ENCODE assay signal across 8 cellular contexts in genomic region chr9:2014696-2015580, GRCh38. TPM values are rescaled to one million over a fixed set of nuclear protein-coding genes. Genes with fewer than 3 reads are reported as not detected.
DNase-seq lines count a peak whose midpoint lies in the region; TF ChIP-seq lines count a peak whose summit lies in the region.

Gene SMARCA2, plus strand, starts transcription at chr9:2015347. Its CDS starts 13,676 bp downstream, at chr9:2029023.

- H3K9me2 ChIP-seq in SK-N-SH: no peaks in the 10 kb centered on the region

- no peak for TF ChIP-seq EP300 in SK-N-SH (IDR thresholded peaks at IDR 0.05; ENCODE audit: borderline replicate concordance in 1 of 2, low read depth in 1 of 2, low read length in 1 of 2)

- no peaks in the 10 kb centered on the region for H3K9me3 ChIP-seq in SK-N-SH

- peak within 1 kb of the TSS; percentile 95 for H3K4me2 ChIP-seq in SK-N-SH

- CTCF ChIA-PET in SK-N-SH (lab: Yijun Ruan, JAX): interaction anchor here (0.6 to 1.0 kb wide), 2 partner anchors 13 to 1043 kb away, joined by 3 read pairs; no protein-coding TSS in a partner anchor

- H3K4me3 ChIP-seq in GM06990 (replicated peaks; ENCODE audit: low read depth, low read length) (peak within 1 kb of the TSS; percentile 93), SK-N-SH (ENCODE audit: low read depth in 2 of 2, low read length in 1 of 2) (peak within 1 kb of the TSS; percentile 90 to 97)

- H3K27me3 Mint-ChIP-seq in HFFc6 (ENCODE audit: insufficient read depth): peaks cover 3% of the 10 kb centered on the region; the same call in 1 of the 2 replicates

- no peaks in the 10 kb centered on the region; the same call in 1 of the 2 replicates for H3K36me3 ChIP-seq in GM06990 (ENCODE audit: control insufficient read depth, insufficient read depth, low read length)
- no peaks in the 10 kb centered on the region for H3K36me3 ChIP-seq in SK-N-SH (replicated peaks in 1 of 2; ENCODE audit: control insufficient read depth in 1 of 2, insufficient read depth in 2 of 2, low read length in 1 of 2)

- H3K4me3 Mint-ChIP-seq in HFFc6: peak within 1 kb of the TSS; percentile 99

- peak within 1 kb of the TSS; percentile 50 to 76 for H3K27ac ChIP-seq in SK-N-SH (ENCODE audit: low read depth in 2 of 2, low read length in 1 of 2)

- H3K79me2 ChIP-seq in SK-N-SH (ENCODE audit: insufficient read depth): peaks cover 21% of the 10 kb centered on the region

- H3F3A ChIP-seq in SK-N-SH (replicated peaks; ENCODE audit: insufficient read depth): peaks cover 14% of the 10 kb centered on the region

- peak within 1 kb of the TSS; percentile 59 for H3K9ac ChIP-seq in SK-N-SH

- no peak for TF ChIP-seq RAD21 in SK-N-SH (IDR thresholded peaks at IDR 0.05; ENCODE audit: low read length)

- POLR2A ChIA-PET in SK-N-SH (lab: Yijun Ruan, JAX): no interaction called here

- no peaks in the 10 kb centered on the region for H3K36me3 Mint-ChIP-seq in HFFc6 (ENCODE audit: low read depth)

- H4K20me1 ChIP-seq in SK-N-SH (ENCODE audit: insufficient read depth): no peaks in the 10 kb centered on the region

- DNase-seq in GM06990 (ENCODE audit: extremely low read depth, insufficient read length): peak; percentile 99
- DNase-seq in HFFc6: peak; percentile 97
- DNase-seq in NAMALWA (ENCODE audit: low spot score): peak; percentile 97
- DNase-seq in SK-N-SH: peak; percentile 94
- DNase-seq in activated naive CD4-positive, alpha-beta T cell treated with anti-CD3 and anti-CD28 coated beads, Interleukin-2, amount 50 U/mL, for 16 hours: peak; percentile 99
- DNase-seq in germinal center (ENCODE audit: low spot score): peak; percentile 94
- peak; percentile 81 to 99 (median 97) for DNase-seq in nucleus accumbens (lab: John Stamatoyannopoulos, UW)
- DNase-seq in superior temporal gyrus (ENCODE audit: extremely low spot score): peak; percentile 96

- no peaks in the 10 kb centered on the region for H3K27me3 ChIP-seq in GM06990 (replicated peaks; ENCODE audit: control insufficient read depth, insufficient read depth, low read length)
- no peaks in the 10 kb centered on the region; the same call in 1 of the 2 replicates for H3K27me3 ChIP-seq in SK-N-SH (ENCODE audit: insufficient read depth)

- TF ChIP-seq CTCF in GM06990 (IDR thresholded peaks at IDR 0.05; ENCODE audit: insufficient read depth, low read length, poor library complexity, severe bottlenecking) (no peak), HFFc6 (IDR thresholded peaks at IDR 0.05) (no peak; the same call in 1 of the 2 replicates), SK-N-SH (IDR thresholded peaks at IDR 0.05) (no peak)

- peaks cover 2 to 5% of the 10 kb centered on the region in 2 experiments; a peak in 3 of 4 replicates for H3K4me1 ChIP-seq in SK-N-SH (ENCODE audit: control insufficient read depth in 1 of 2, insufficient read depth in 2 of 2, low read depth in 1 of 2, low read length in 1 of 2)

- H3K9me3 Mint-ChIP-seq in HFFc6: no peaks in the 10 kb centered on the region

- peaks cover 35% of the 10 kb centered on the region for H3K4me1 Mint-ChIP-seq in HFFc6 (ENCODE audit: low read depth)

- under 1% methylated on average over 30 of the region's 71 CpGs for WGBS in SK-N-SH (ENCODE audit: low lambda C conversion rate)

- peak within 1 kb of the TSS; percentile 99 for H2AFZ ChIP-seq in SK-N-SH (ENCODE audit: low read depth)

- H3K27ac Mint-ChIP-seq in HFFc6: peak within 1 kb of the TSS; percentile 88

TF ChIP-seq in SK-N-SH, 30 proteins besides CTCF, POLR2A, EP300 and RAD21:
- peak; percentile 24; the same call in 1 of the 2 replicates for TF ChIP-seq JUND (IDR thresholded peaks at IDR 0.05)
- no peak for TF ChIP-seq GATA2 (CRISPR knock-in tag; IDR thresholded peaks at IDR 0.05)
- TF ChIP-seq, protein P1, sequence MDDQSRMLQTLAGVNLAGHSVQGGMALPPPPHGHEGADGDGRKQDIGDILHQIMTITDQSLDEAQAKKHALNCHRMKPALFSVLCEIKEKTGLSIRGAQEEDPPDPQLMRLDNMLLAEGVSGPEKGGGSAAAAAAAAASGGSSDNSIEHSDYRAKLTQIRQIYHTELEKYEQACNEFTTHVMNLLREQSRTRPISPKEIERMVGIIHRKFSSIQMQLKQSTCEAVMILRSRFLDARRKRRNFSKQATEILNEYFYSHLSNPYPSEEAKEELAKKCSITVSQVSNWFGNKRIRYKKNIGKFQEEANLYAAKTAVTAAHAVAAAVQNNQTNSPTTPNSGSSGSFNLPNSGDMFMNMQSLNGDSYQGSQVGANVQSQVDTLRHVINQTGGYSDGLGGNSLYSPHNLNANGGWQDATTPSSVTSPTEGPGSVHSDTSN (IDR thresholded peaks at IDR 0.05): peak; percentile 99
- TF ChIP-seq, protein P2, sequence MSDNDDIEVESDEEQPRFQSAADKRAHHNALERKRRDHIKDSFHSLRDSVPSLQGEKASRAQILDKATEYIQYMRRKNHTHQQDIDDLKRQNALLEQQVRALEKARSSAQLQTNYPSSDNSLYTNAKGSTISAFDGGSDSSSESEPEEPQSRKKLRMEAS (IDR thresholded peaks at IDR 0.05; ENCODE audit: low read depth): peak; percentile 71; the same call in 1 of the 2 replicates
- TF ChIP-seq RCOR1 (IDR thresholded peaks at IDR 0.05; ENCODE audit: low read length): peak; percentile 4; the same call in 1 of the 2 replicates
- TF ChIP-seq, protein P3, sequence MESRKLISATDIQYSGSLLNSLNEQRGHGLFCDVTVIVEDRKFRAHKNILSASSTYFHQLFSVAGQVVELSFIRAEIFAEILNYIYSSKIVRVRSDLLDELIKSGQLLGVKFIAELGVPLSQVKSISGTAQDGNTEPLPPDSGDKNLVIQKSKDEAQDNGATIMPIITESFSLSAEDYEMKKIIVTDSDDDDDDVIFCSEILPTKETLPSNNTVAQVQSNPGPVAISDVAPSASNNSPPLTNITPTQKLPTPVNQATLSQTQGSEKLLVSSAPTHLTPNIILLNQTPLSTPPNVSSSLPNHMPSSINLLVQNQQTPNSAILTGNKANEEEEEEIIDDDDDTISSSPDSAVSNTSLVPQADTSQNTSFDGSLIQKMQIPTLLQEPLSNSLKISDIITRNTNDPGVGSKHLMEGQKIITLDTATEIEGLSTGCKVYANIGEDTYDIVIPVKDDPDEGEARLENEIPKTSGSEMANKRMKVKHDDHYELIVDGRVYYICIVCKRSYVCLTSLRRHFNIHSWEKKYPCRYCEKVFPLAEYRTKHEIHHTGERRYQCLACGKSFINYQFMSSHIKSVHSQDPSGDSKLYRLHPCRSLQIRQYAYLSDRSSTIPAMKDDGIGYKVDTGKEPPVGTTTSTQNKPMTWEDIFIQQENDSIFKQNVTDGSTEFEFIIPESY (IDR thresholded peaks at IDR 0.05; ENCODE audit: borderline replicate concordance, low read depth): no peak
- TF ChIP-seq POLR2AphosphoS5 (IDR thresholded peaks at IDR 0.05; ENCODE audit: low read depth, low read length): no peak
- peak; percentile 83; the same call in 1 of the 2 replicates for TF ChIP-seq SIN3A (IDR thresholded peaks at IDR 0.05; ENCODE audit: borderline replicate concordance, low read depth, low read length)
- peak; percentile 53; the same call in 1 of the 2 replicates for TF ChIP-seq FOSL2 (IDR thresholded peaks at IDR 0.05; ENCODE audit: borderline replicate concordance, low read depth)
- TF ChIP-seq EZH2phosphoT487 (IDR thresholded peaks at IDR 0.05; ENCODE audit: borderline replicate concordance, low read depth): no peak
- TF ChIP-seq IRF3 (IDR thresholded peaks at IDR 0.05; ENCODE audit: low read depth, low read length): peak; percentile 43
- TF ChIP-seq RFX5 (IDR thresholded peaks at IDR 0.05; ENCODE audit: low read length): no peak
- peak; percentile 54 for TF ChIP-seq GABPA (IDR thresholded peaks at IDR 0.05; ENCODE audit: low read depth)
- TF ChIP-seq MEF2A (IDR thresholded peaks at IDR 0.05; ENCODE audit: borderline replicate concordance, low read depth): no peak
- TF ChIP-seq CHD2 (IDR thresholded peaks at IDR 0.05; ENCODE audit: low read length, partially characterized antibody): peak; percentile 73
- no peak; the same call in 1 of the 2 replicates for TF ChIP-seq TAF1 (IDR thresholded peaks at IDR 0.05; ENCODE audit: borderline replicate concordance, low read depth, low read length)
- TF ChIP-seq NRF1 (IDR thresholded peaks at IDR 0.05; ENCODE audit: low read depth, low read length): peak; percentile 38; the same call in 1 of the 2 replicates
- TF ChIP-seq YY1 (IDR thresholded peaks at IDR 0.05; ENCODE audit: low read depth): no peak
- no peak for TF ChIP-seq NFIC (IDR thresholded peaks at IDR 0.05; ENCODE audit: borderline replicate concordance)
- no peak for TF ChIP-seq SMC3 (IDR thresholded peaks at IDR 0.05; ENCODE audit: low read depth, low read length)
- TF ChIP-seq USF1 (IDR thresholded peaks at IDR 0.05; ENCODE audit: borderline replicate concordance, low read depth): no peak
- TF ChIP-seq MXI1 (IDR thresholded peaks at IDR 0.05; ENCODE audit: low read depth, low read length): peak; percentile 85

RNA-seq across cellular contexts. Expression of gene SMARCA2, which starts in this region (rescaled TPM):
- 100 to 1,000 TPM in 3 of 6 experiments, 10 to 100 TPM in 3; 73.2 to 113 (median 96.6) TPM for total RNA-seq in HFFc6 (2021; fragmentation: NEBNext Ultra II Directional; extraction: Animal tissue kit (Norgen Biotek cat#: 25700))
- 17.4 and 18.4 TPM in 2 replicates for polyA plus RNA-seq in SK-N-SH (2012; rRNA removed)
- 21.8 and 23.8 TPM in 2 replicates for polyA plus RNA-seq in SK-N-SH (2012; cell fraction: cytosol; rRNA removed)
- polyA plus RNA-seq in SK-N-SH (2012; cell fraction: nucleus; rRNA removed): 22.4 and 24.9 TPM in 2 replicates

Comparison
In these comparisons a context has a peak if more than half of its experiments do, and no peak if none do; other contexts are left out.
1. Peak in every context shown above with its lines: DNase-seq, H3K4me3 ChIP-seq and H3K27ac ChIP-seq.